8 cellular contexts compared by ENCODE assay signal in genomic region chr19:44003461-44004134, GRCh38. TPM values are rescaled to one million over a fixed set of nuclear protein-coding genes. Genes with fewer than 3 reads are reported as not detected.
DNase-seq lines count a peak whose midpoint lies in the region; ATAC-seq and TF ChIP-seq lines count a peak whose summit lies in the region.

No MANE protein-coding gene starts in this region.

- no peaks in the 10 kb centered on the region; the same call in 1 of the 2 replicates for H3K9me3 ChIP-seq in SU-DHL-6 (ENCODE audit: insufficient read depth, low read length)
- peaks cover 2 to 8% of the 10 kb centered on the region in 2 donors for H3K9me3 ChIP-seq in esophagus (ENCODE audit: control insufficient read depth in 2 of 2, insufficient read depth in 1 of 2, low read depth in 1 of 2, low read length in 1 of 2)
- H3K9me3 ChIP-seq in naive thymus-derived CD4-positive, alpha-beta T cell (ENCODE audit: control insufficient read depth in 2 of 3, low read length in 3 of 3) = peaks cover 4 to 30% (median 8%) of the 10 kb centered on the region in 3 experiments

- no peaks in the 10 kb centered on the region for H3F3A ChIP-seq in SU-DHL-6 (ENCODE audit: insufficient read depth)

- H3K36me3 Mint-ChIP-seq in activated naive CD4-positive, alpha-beta T cell treated with anti-CD3 and anti-CD28 coated beads, Interleukin-2, amount 10 ng/mL, durations not matched to agents 7 days and 5 days = peaks cover 45% of the 10 kb centered on the region
- peaks cover 31 to 43% (median 33%) of the 10 kb centered on the region in 5 donors for H3K36me3 Mint-ChIP-seq in naive thymus-derived CD4-positive, alpha-beta T cell

- H2AFZ ChIP-seq in SU-DHL-6 (ENCODE audit: low read depth, low read length, severe bottlenecking) = peak overlapping the region; percentile 82

- CTCF ChIA-PET in activated naive CD4-positive, alpha-beta T cell treated with anti-CD3 and anti-CD28 coated beads, Interleukin-2, amount 10 ng/mL, durations not matched to agents 7 days and 5 days (lab: Charles Lee) = interaction anchor here (1.8 kb wide), 1 partner anchor 91 kb away, joined by 6 read pairs; no protein-coding TSS in a partner anchor
- CTCF ChIA-PET in naive thymus-derived CD4-positive, alpha-beta T cell (lab: Charles Lee) = no interaction called here

- H3K4me1 Mint-ChIP-seq in activated naive CD4-positive, alpha-beta T cell treated with anti-CD3 and anti-CD28 coated beads, Interleukin-2, amount 10 ng/mL, durations not matched to agents 7 days and 5 days = peaks cover 22% of the 10 kb centered on the region
- H3K4me1 Mint-ChIP-seq in naive thymus-derived CD4-positive, alpha-beta T cell = peaks cover 15 to 32% (median 20%) of the 10 kb centered on the region in 7 donors

- peak; percentile 12 for TF ChIP-seq CTCF in SU-DHL-6 (IDR thresholded peaks at IDR 0.05; ENCODE audit: insufficient read depth, low read length, poor library complexity, severe bottlenecking)

- peaks cover 0 to 6% of the 10 kb centered on the region in 2 donors for H3K4me1 ChIP-seq in esophagus (ENCODE audit: control insufficient read depth in 2 of 2, insufficient read depth in 2 of 2, low read length in 1 of 2)
- H3K4me1 ChIP-seq in naive thymus-derived CD4-positive, alpha-beta T cell (ENCODE audit: control insufficient read depth in 2 of 2, insufficient read depth in 2 of 2, low read length in 2 of 2) = peaks cover 0 to 8% of the 10 kb centered on the region in 2 donors

- H3K4me3 Mint-ChIP-seq in activated naive CD4-positive, alpha-beta T cell treated with anti-CD3 and anti-CD28 coated beads, Interleukin-2, amount 10 ng/mL, durations not matched to agents 7 days and 5 days = peak overlapping the region; percentile 99
- H3K4me3 Mint-ChIP-seq in naive thymus-derived CD4-positive, alpha-beta T cell = peak overlapping the region; percentile 96 to 100 (median 99)

- peak overlapping the region; percentile 55 for H3K4me2 ChIP-seq in SU-DHL-6 (ENCODE audit: low read depth, low read length, poor library complexity, severe bottlenecking)

- H3K79me2 ChIP-seq in SU-DHL-6 (ENCODE audit: insufficient read depth, low read length) = peaks cover 4% of the 10 kb centered on the region; the same call in 1 of the 2 replicates

- H3K36me3 ChIP-seq in SU-DHL-6 (ENCODE audit: low read length) (peaks cover 10% of the 10 kb centered on the region), esophagus (ENCODE audit: control insufficient read depth in 2 of 2, insufficient read depth in 2 of 2, low read length in 1 of 2) (peaks cover 11 to 14% of the 10 kb centered on the region in 2 donors)
- peaks cover 1 to 33% (median 13%) of the 10 kb centered on the region in 3 experiments for H3K36me3 ChIP-seq in naive thymus-derived CD4-positive, alpha-beta T cell (ENCODE audit: control insufficient read depth in 2 of 3, insufficient read depth in 3 of 3, low read length in 3 of 3)

- H3K27me3 ChIP-seq in SU-DHL-6 (ENCODE audit: low read length) = no peaks in the 10 kb centered on the region
- H3K27me3 ChIP-seq in esophagus (ENCODE audit: control insufficient read depth in 1 of 2, insufficient read depth in 2 of 2, low read length in 2 of 2) = no peaks in the 10 kb centered on the region
- no peaks in the 10 kb centered on the region for H3K27me3 ChIP-seq in naive thymus-derived CD4-positive, alpha-beta T cell (ENCODE audit: control insufficient read depth in 2 of 2, insufficient read depth in 2 of 2, low read length in 2 of 2)

- peak overlapping the region; percentile 80 for H3K4me3 ChIP-seq in SU-DHL-6 (ENCODE audit: insufficient read depth, low read length, poor library complexity, severe bottlenecking)
- peak overlapping the region; percentile 92 to 97 for H3K4me3 ChIP-seq in esophagus (ENCODE audit: low read depth in 1 of 2, low read length in 2 of 2)
- peak overlapping the region; percentile 88 for H3K4me3 ChIP-seq in naive thymus-derived CD4-positive, alpha-beta T cell (ENCODE audit: low read length)

- H3K27me3 Mint-ChIP-seq in activated naive CD4-positive, alpha-beta T cell treated with anti-CD3 and anti-CD28 coated beads, Interleukin-2, amount 10 ng/mL, durations not matched to agents 7 days and 5 days = no peaks in the 10 kb centered on the region
- H3K27me3 Mint-ChIP-seq in naive thymus-derived CD4-positive, alpha-beta T cell = peaks cover 0 to 2% (median 0%) of the 10 kb centered on the region in 5 donors

- WGBS in esophagus, 2 donors = 17% methylated on average over 19 of the region's 19 CpGs

- no peaks in the 10 kb centered on the region for H3K9me2 ChIP-seq in SU-DHL-6 (replicated peaks; ENCODE audit: insufficient read depth, low read length)

- H3K27ac ChIP-seq in SU-DHL-6 (ENCODE audit: low read depth, low read length) = no peak overlapping the region
- H3K27ac ChIP-seq in esophagus (ENCODE audit: low read depth in 2 of 2, low read length in 1 of 2) = peak overlapping the region in 1 of 2 donors; percentile 6
- peak overlapping the region; percentile 80 for H3K27ac ChIP-seq in naive thymus-derived CD4-positive, alpha-beta T cell (ENCODE audit: low read depth, low read length)

- peak overlapping the region; percentile 59 for H3K9ac ChIP-seq in SU-DHL-6 (ENCODE audit: low read length)

- peaks cover 45% of the 10 kb centered on the region for H3K9me3 Mint-ChIP-seq in activated naive CD4-positive, alpha-beta T cell treated with anti-CD3 and anti-CD28 coated beads, Interleukin-2, amount 10 ng/mL, durations not matched to agents 7 days and 5 days
- peaks cover 14 to 54% (median 40%) of the 10 kb centered on the region in 11 donors for H3K9me3 Mint-ChIP-seq in naive thymus-derived CD4-positive, alpha-beta T cell

- H3K27ac Mint-ChIP-seq in activated naive CD4-positive, alpha-beta T cell treated with anti-CD3 and anti-CD28 coated beads, Interleukin-2, amount 10 ng/mL, durations not matched to agents 7 days and 5 days = peak overlapping the region; percentile 94
- H3K27ac Mint-ChIP-seq in naive thymus-derived CD4-positive, alpha-beta T cell = peak overlapping the region; percentile 87 to 98 (median 95)

- H4K20me1 ChIP-seq in SU-DHL-6 (ENCODE audit: low read depth, low read length) = no peaks in the 10 kb centered on the region

- intact Hi-C loops in naive thymus-derived CD4-positive, alpha-beta T cell (cut with micrococcal nuclease) = loop anchor here in 1 of 2 donors (2.0 kb wide), 1 partner anchor 69 kb away; the partner anchor contains the start of gene ZNF284

- DNase-seq in activated naive CD4-positive, alpha-beta T cell treated with anti-CD3 and anti-CD28 coated beads, Interleukin-2, amount 10 ng/mL, durations not matched to agents 7 days and 5 days = peak; percentile 28
- no peak for DNase-seq in activated naive CD4-positive, alpha-beta T cell treated with anti-CD3 and anti-CD28 coated beads, Interleukin-2, amount 50 U/mL, for 16 hours
- DNase-seq in naive thymus-derived CD4-positive, alpha-beta T cell = peak in 3 of 9 donors; percentile 14 to 27 (median 17)
- no peak for DNase-seq in CD1c-positive myeloid dendritic cell (ENCODE audit: extremely low spot score)

- ATAC-seq in HG03139 (IDR thresholded peaks at IDR 0.05; ENCODE audit: unreplicated experiment) (peak; percentile 27), HG03108 (IDR thresholded peaks at IDR 0.05; ENCODE audit: unreplicated experiment) (no peak)
- peak; percentile 28 for ATAC-seq in naive thymus-derived CD4-positive, alpha-beta T cell

- POLR2A ChIA-PET in naive thymus-derived CD4-positive, alpha-beta T cell (lab: Charles Lee) = interaction anchor here (1.3 to 1.8 kb wide), 2 partner anchors 20 to 22 kb away, joined by 4 to 7 read pairs; partner anchors contain the start of gene ZNF222

RNA-seq across cellular contexts. Expression of gene ZNF230, which starts 0.8 kb away (rescaled TPM):
- 1 to 10 TPM; 1.1 to 1.4 TPM for polyA plus RNA-seq in esophagus
- total RNA-seq in naive thymus-derived CD4-positive, alpha-beta T cell = 10 to 100 TPM in 2 of 5 experiments, 1 to 10 TPM in 3; 2.7 to 18.1 (median 6.7) TPM
- 1 to 10 TPM; 2.4 to 4.6 TPM for polyA plus RNA-seq in naive thymus-derived CD4-positive, alpha-beta T cell

RNA-seq across cellular contexts. Expression of gene ZNF155, which starts 19.6 kb away (rescaled TPM):
- 1 to 10 TPM; 2.9 to 3.4 TPM for polyA plus RNA-seq in esophagus
- 10 to 100 TPM in 2 of 5 experiments, 1 to 10 TPM in 3; 5.2 to 13.3 (median 9.1) TPM for total RNA-seq in naive thymus-derived CD4-positive, alpha-beta T cell
- polyA plus RNA-seq in naive thymus-derived CD4-positive, alpha-beta T cell = 1 to 10 TPM in 1 of 2 donors, under 1 TPM in 1; 0.99 to 2.8 TPM

RNA-seq across cellular contexts. Expression of gene ZNF222, which starts 21.6 kb away (rescaled TPM):
- 1 to 10 TPM; 1.4 to 1.6 TPM for polyA plus RNA-seq in esophagus
- 10 to 100 TPM in 1 of 5 experiments, 1 to 10 TPM in 4; 2.9 to 10.1 (median 4.5) TPM for total RNA-seq in naive thymus-derived CD4-positive, alpha-beta T cell
- 1 to 10 TPM; 2.1 to 3.6 TPM for polyA plus RNA-seq in naive thymus-derived CD4-positive, alpha-beta T cell

RNA-seq across cellular contexts. Expression of gene ZNF223, which starts 48.2 kb away (rescaled TPM):
- polyA plus RNA-seq in esophagus = 1 to 10 TPM; 2.6 to 3.5 TPM
- total RNA-seq in naive thymus-derived CD4-positive, alpha-beta T cell = 1 to 10 TPM in 4 of 5 experiments, under 1 TPM in 1; 0.15 to 8.7 (median 2.3) TPM
- 1 to 10 TPM; 1.7 to 4.8 TPM for polyA plus RNA-seq in naive thymus-derived CD4-positive, alpha-beta T cell

RNA-seq across cellular contexts. Expression of gene ZNF221, which starts 52.6 kb away (rescaled TPM):
- polyA plus RNA-seq in esophagus = 1 to 10 TPM in 1 of 2 donors, under 1 TPM in 1; 0.42 to 1.2 TPM
- 1 to 10 TPM in 3 of 5 experiments, under 1 TPM in 2; 0.69 to 2.0 (median 1.7) TPM for total RNA-seq in naive thymus-derived CD4-positive, alpha-beta T cell
- 1 to 10 TPM in 1 of 2 donors, under 1 TPM in 1; 0.65 to 1.0 TPM for polyA plus RNA-seq in naive thymus-derived CD4-positive, alpha-beta T cell
